In the genomic region with DNA sequence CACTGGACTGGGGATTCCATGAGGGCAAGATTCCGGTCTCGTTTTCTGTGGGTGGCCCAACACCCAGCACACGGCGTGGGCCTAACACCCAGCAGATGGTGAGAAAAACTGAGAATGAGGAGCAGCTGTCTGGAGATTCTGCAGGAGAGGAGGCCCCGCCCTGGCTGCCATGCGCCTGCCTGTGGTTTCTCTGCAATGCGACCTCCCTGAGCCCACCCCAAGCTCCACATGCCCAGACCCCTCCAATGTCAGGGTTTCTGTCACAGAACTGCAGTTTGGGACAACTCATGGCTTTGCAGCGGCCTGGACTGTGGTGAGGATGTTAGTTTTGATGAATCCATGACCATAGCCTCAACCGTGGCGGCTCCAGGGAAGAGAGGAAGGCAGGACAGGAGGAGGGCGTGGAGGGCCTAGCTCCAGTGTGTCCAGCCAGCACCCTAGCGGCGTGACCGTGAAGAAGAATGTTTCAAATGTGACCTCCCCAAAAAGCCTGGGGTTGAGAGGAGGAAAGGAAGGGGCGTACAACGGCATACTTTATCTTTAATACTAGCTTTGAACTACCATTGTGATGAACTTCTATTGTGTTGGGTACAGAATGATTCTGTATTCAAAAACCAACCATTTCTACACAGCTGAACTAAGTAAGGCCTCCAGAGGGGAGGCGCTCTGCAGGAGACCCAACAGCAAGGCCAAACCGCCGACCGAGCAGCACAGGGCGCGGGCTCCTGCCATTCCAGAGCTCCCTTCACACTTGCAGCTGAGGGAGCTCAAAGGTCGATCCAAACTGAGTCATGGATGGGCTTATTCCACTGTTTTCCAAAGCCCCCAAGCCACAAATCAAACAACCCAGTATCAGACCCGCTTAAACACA, we compare ENCODE assay signal across 14 cellular contexts. TPM values are rescaled to one million over a fixed set of nuclear protein-coding genes. Genes with fewer than 3 reads are reported as not detected.
DNase-seq lines count a peak whose midpoint lies in the region; FAIRE-seq and TF ChIP-seq lines count a peak whose summit lies in the region.
"Had no signal": no experiment of that assay in that cellular context is flagged by ENCODE, and none has a peak within 500 bp of the region (broad histone marks: within the 10 kb centered on the region; RNA-seq: fewer than 3 reads in every experiment).

No MANE protein-coding gene starts in this region.

- no peak overlapping the region for H3K4me3 Mint-ChIP-seq in activated CD4-positive, alpha-beta memory T cell treated with anti-CD3 and anti-CD28 coated beads, Interleukin-2, amount 10 ng/mL, durations not matched to agents 7 days and 5 days
- H3K4me3 Mint-ChIP-seq in activated CD4-positive, alpha-beta memory T cell treated with anti-CD3 and anti-CD28 coated beads for 36 hours: no peak overlapping the region
- H3K4me3 Mint-ChIP-seq in astrocyte (ENCODE audit: unreplicated experiment): peak overlapping the region; percentile 94
- H3K4me3 Mint-ChIP-seq in mesothelial cell of epicardium: peak overlapping the region; percentile 32

- WGBS in transverse colon (ENCODE audit: low coverage in 1 of 2), 2 donors: 80 to 92% methylated on average over 2 to 24 of the region's 24 CpGs

- in situ Hi-C loops in transverse colon (cut with MboI; ENCODE audit: low pct_ligation_motif_present in 1 of 4, low pct_unique_long_range_greater_than_20kb in 1 of 4, low sequenced_read_pairs in 3 of 4): loop anchor here (10.0 to 25.0 kb wide), 4 partner anchors 74 to 154 kb away; no protein-coding TSS in a partner anchor

- H3K27ac ChIP-seq in astrocyte (ENCODE audit: low read depth, low read length): peak overlapping the region; percentile 55
- H3K27ac ChIP-seq in transverse colon: peak overlapping the region; percentile 93 to 96 (median 93)

- H3K4me1 ChIP-seq in astrocyte (ENCODE audit: insufficient read depth, low read length): peaks cover 69% of the 10 kb centered on the region
- peaks cover 11 to 36% (median 26%) of the 10 kb centered on the region in 4 donors for H3K4me1 ChIP-seq in transverse colon

- H3K4me3 ChIP-seq in astrocyte (ENCODE audit: insufficient read depth, low read depth, low read length) (no peak overlapping the region), transverse colon (no peak overlapping the region)
- H3K4me3 ChIP-seq: K562 had no signal

- TF ChIP-seq CTCF in astrocyte (IDR thresholded peaks at IDR 0.05; ENCODE audit: insufficient read depth, low read depth, low read length) (no peak), mesothelial cell of epicardium (IDR thresholded peaks at IDR 0.05; ENCODE audit: unreplicated experiment) (no peak), transverse colon (IDR thresholded peaks at IDR 0.05) (no peak)

- H3K9me3 Mint-ChIP-seq in activated CD4-positive, alpha-beta memory T cell treated with anti-CD3 and anti-CD28 coated beads, Interleukin-2, amount 10 ng/mL, durations not matched to agents 7 days and 5 days: no peaks in the 10 kb centered on the region
- no peaks in the 10 kb centered on the region for H3K9me3 Mint-ChIP-seq in activated CD4-positive, alpha-beta memory T cell treated with anti-CD3 and anti-CD28 coated beads for 36 hours
- H3K9me3 Mint-ChIP-seq in astrocyte (ENCODE audit: unreplicated experiment): peaks cover under 1% of the 10 kb centered on the region
- peaks cover 4% of the 10 kb centered on the region for H3K9me3 Mint-ChIP-seq in mesothelial cell of epicardium
- H3K9me3 Mint-ChIP-seq: stimulated activated naive B cell treated with anti-CD40 and anti-IgM and Interleukin-4, amounts not matched to agents 10 μg/mL and 1 μg/mL and 100 μg/mL, for 72 hours had no signal

- no peak overlapping the region for H2AFZ ChIP-seq in astrocyte (ENCODE audit: low read depth, low read length)

- TF ChIP-seq EP300 in transverse colon (IDR thresholded peaks at IDR 0.05; ENCODE audit: low read depth): no peak

- peaks cover 28% of the 10 kb centered on the region for H4K20me1 ChIP-seq in astrocyte (ENCODE audit: insufficient read depth, low read length)

- POLR2A ChIA-PET in activated CD4-positive, alpha-beta memory T cell treated with anti-CD3 and anti-CD28 coated beads, Interleukin-2, amount 10 ng/mL, durations not matched to agents 7 days and 5 days (lab: Charles Lee): no interaction called here
- POLR2A ChIA-PET in activated CD4-positive, alpha-beta memory T cell treated with anti-CD3 and anti-CD28 coated beads for 36 hours (lab: Charles Lee): no interaction called here

- no peak for FAIRE-seq in astrocyte (lab: Jason Lieb, UNC)
- FAIRE-seq: A204.1, GM19239, K562, TTC549 had no signal

- H3K36me3 ChIP-seq in astrocyte (ENCODE audit: insufficient read depth, low read length) (no peaks in the 10 kb centered on the region), transverse colon (no peaks in the 10 kb centered on the region)

- DNase-seq in activated CD4-positive, alpha-beta memory T cell treated with anti-CD3 and anti-CD28 coated beads, Interleukin-2, amount 10 ng/mL, durations not matched to agents 7 days and 5 days: peak; percentile 7
- DNase-seq in activated CD4-positive, alpha-beta memory T cell treated with anti-CD3 and anti-CD28 coated beads for 36 hours: no peak
- DNase-seq in astrocyte (ENCODE audit: low read depth) (no peak), mesothelial cell of epicardium (ENCODE audit: low spot score in 2 of 2, unreplicated experiment in 2 of 2) (no peak), transverse colon (no peak), DMS79 treated with DMSO at 0.1 percent for 48 hours (lab: John Stamatoyannopoulos, UW) (no peak), kidney glomerular epithelial cell (lab: John Stamatoyannopoulos, UW) (no peak), NCI-H1105 treated with DMSO at 0.1 percent for 48 hours (lab: John Stamatoyannopoulos, UW) (no peak)
- DNase-seq: erythroblast; stimulated activated naive B cell treated with anti-CD40 and anti-IgM and Interleukin-4, amounts not matched to agents 10 μg/mL and 1 μg/mL and 100 μg/mL, for 72 hours had no signal

- H3K27ac Mint-ChIP-seq in activated CD4-positive, alpha-beta memory T cell treated with anti-CD3 and anti-CD28 coated beads, Interleukin-2, amount 10 ng/mL, durations not matched to agents 7 days and 5 days: no peak overlapping the region
- no peak overlapping the region for H3K27ac Mint-ChIP-seq in activated CD4-positive, alpha-beta memory T cell treated with anti-CD3 and anti-CD28 coated beads for 36 hours
- H3K27ac Mint-ChIP-seq in astrocyte (ENCODE audit: unreplicated experiment) (peak overlapping the region; percentile 20), mesothelial cell of epicardium (peak overlapping the region; percentile 57)

- intact Hi-C loops in activated CD4-positive, alpha-beta memory T cell treated with anti-CD3 and anti-CD28 coated beads for 36 hours (cut with micrococcal nuclease): no loop called here
- intact Hi-C loops in transverse colon (cut with DNase I; ENCODE audit: low total_unique reads): no loop called here

- H3K9me3 ChIP-seq in astrocyte (ENCODE audit: insufficient read depth, low read depth, low read length) (no peaks in the 10 kb centered on the region), transverse colon (no peaks in the 10 kb centered on the region)

- H3K9ac ChIP-seq in astrocyte (ENCODE audit: low read length): peak overlapping the region; percentile 37

- no peak for TF ChIP-seq POLR2A in transverse colon (IDR thresholded peaks at IDR 0.05)

- peaks cover 82% of the 10 kb centered on the region for H3K79me2 ChIP-seq in astrocyte (ENCODE audit: insufficient read depth, low read length)

- H3K27me3 ChIP-seq in astrocyte (ENCODE audit: insufficient read depth, low read length) (no peaks in the 10 kb centered on the region), transverse colon (peaks cover 31% of the 10 kb centered on the region)

- peaks cover 2% of the 10 kb centered on the region for H3K4me1 Mint-ChIP-seq in activated CD4-positive, alpha-beta memory T cell treated with anti-CD3 and anti-CD28 coated beads, Interleukin-2, amount 10 ng/mL, durations not matched to agents 7 days and 5 days
- peaks cover 7% of the 10 kb centered on the region for H3K4me1 Mint-ChIP-seq in activated CD4-positive, alpha-beta memory T cell treated with anti-CD3 and anti-CD28 coated beads for 36 hours (ENCODE audit: low read depth)
- H3K4me1 Mint-ChIP-seq in astrocyte (ENCODE audit: low read depth, unreplicated experiment) (peaks cover 36% of the 10 kb centered on the region), mesothelial cell of epicardium (peaks cover 34% of the 10 kb centered on the region)

- CTCF ChIA-PET in activated CD4-positive, alpha-beta memory T cell treated with anti-CD3 and anti-CD28 coated beads, Interleukin-2, amount 10 ng/mL, durations not matched to agents 7 days and 5 days (lab: Charles Lee): no interaction called here
- CTCF ChIA-PET in activated CD4-positive, alpha-beta memory T cell treated with anti-CD3 and anti-CD28 coated beads for 36 hours (lab: Charles Lee): no interaction called here

- peaks cover 24% of the 10 kb centered on the region for H3K27me3 Mint-ChIP-seq in activated CD4-positive, alpha-beta memory T cell treated with anti-CD3 and anti-CD28 coated beads, Interleukin-2, amount 10 ng/mL, durations not matched to agents 7 days and 5 days
- H3K27me3 Mint-ChIP-seq in activated CD4-positive, alpha-beta memory T cell treated with anti-CD3 and anti-CD28 coated beads for 36 hours: peaks cover 22% of the 10 kb centered on the region
- peaks cover under 1% of the 10 kb centered on the region for H3K27me3 Mint-ChIP-seq in astrocyte (ENCODE audit: low read depth, unreplicated experiment)
- no peaks in the 10 kb centered on the region for H3K27me3 Mint-ChIP-seq in mesothelial cell of epicardium (ENCODE audit: low read depth)

- peak overlapping the region; percentile 14 for H3K4me2 ChIP-seq in astrocyte (ENCODE audit: low read length)

- H3K36me3 Mint-ChIP-seq in activated CD4-positive, alpha-beta memory T cell treated with anti-CD3 and anti-CD28 coated beads, Interleukin-2, amount 10 ng/mL, durations not matched to agents 7 days and 5 days (ENCODE audit: low read depth): no peaks in the 10 kb centered on the region
- no peaks in the 10 kb centered on the region for H3K36me3 Mint-ChIP-seq in activated CD4-positive, alpha-beta memory T cell treated with anti-CD3 and anti-CD28 coated beads for 36 hours
- H3K36me3 Mint-ChIP-seq in astrocyte (ENCODE audit: low read depth, unreplicated experiment) (peaks cover 18% of the 10 kb centered on the region), mesothelial cell of epicardium (peaks cover 9% of the 10 kb centered on the region)

RNA-seq across cellular contexts. Expression of a gene that starts 3.4 kb away (rescaled TPM):
- total RNA-seq in activated CD4-positive, alpha-beta memory T cell treated with anti-CD3 and anti-CD28 coated beads, Interleukin-2, amount 10 ng/mL, durations not matched to agents 7 days and 5 days: not detected
- total RNA-seq in activated CD4-positive, alpha-beta memory T cell treated with anti-CD3 and anti-CD28 coated beads for 36 hours: not detected
- total RNA-seq in astrocyte: 417 and 467 TPM in 2 replicates
- 274 to 292 TPM (median 277 TPM) in 3 replicates for total RNA-seq in mesothelial cell of epicardium
- 10 to 100 TPM in 3 of 4 donors, 1 to 10 TPM in 1; 9.0 to 46.2 (median 18.5) TPM for total RNA-seq in transverse colon

Comparison
In these comparisons a context has a peak if more than half of its experiments do, and no peak if none do; other contexts are left out.
1. H3K27ac Mint-ChIP-seq: peak in astrocyte (single experiment) and mesothelial cell of epicardium (single experiment); none in activated CD4-positive, alpha-beta memory T cell treated with anti-CD3 and anti-CD28 coated beads, Interleukin-2, amount 10 ng/mL, durations not matched to agents 7 days and 5 days (single experiment) and activated CD4-positive, alpha-beta memory T cell treated with anti-CD3 and anti-CD28 coated beads for 36 hours (single experiment).
2. H3K4me3 Mint-ChIP-seq: peak in astrocyte (single experiment) and mesothelial cell of epicardium (single experiment); none in activated CD4-positive, alpha-beta memory T cell treated with anti-CD3 and anti-CD28 coated beads, Interleukin-2, amount 10 ng/mL, durations not matched to agents 7 days and 5 days (single experiment) and activated CD4-positive, alpha-beta memory T cell treated with anti-CD3 and anti-CD28 coated beads for 36 hours (single experiment).
3. RNA of a gene that starts 3.4 kb away (total RNA-seq): 417 to 467 TPM in astrocyte, 274 to 292 TPM in mesothelial cell of epicardium and 9.0 to 46.2 TPM in transverse colon; not detected in activated CD4-positive, alpha-beta memory T cell treated with anti-CD3 and anti-CD28 coated beads, Interleukin-2, amount 10 ng/mL, durations not matched to agents 7 days and 5 days and not detected in activated CD4-positive, alpha-beta memory T cell treated with anti-CD3 and anti-CD28 coated beads for 36 hours; every median in the first group is over 10 times any median in the second.